Comparison of ENCODE assay signal across 15 cellular contexts in genomic region chr12:90085491-90086274, GRCh38.
A peak's percentile ranks its signal among the peaks of the same experiment; 100 is the strongest.
DNase-seq lines count a peak whose midpoint lies in the region; ATAC-seq and TF ChIP-seq lines count a peak whose summit lies in the region.
"Had no signal": no experiment of that assay in that cellular context is flagged by ENCODE, and none has a peak within 500 bp of the region (broad histone marks: within the 10 kb centered on the region; RNA-seq: fewer than 3 reads in every experiment).

No MANE protein-coding gene starts in this region.

- H3K79me2 ChIP-seq in neural cell (replicated peaks; ENCODE audit: insufficient read depth, low read length): no peaks in the 10 kb centered on the region
- H3K79me2 ChIP-seq: parathyroid adenoma had no signal

- H3K27me3 ChIP-seq in MG63 (no peaks in the 10 kb centered on the region), ectodermal cell (ENCODE audit: control insufficient read depth, insufficient read depth, low read length, poor library complexity, severe bottlenecking) (no peaks in the 10 kb centered on the region), neural cell (ENCODE audit: insufficient read depth, low read depth, low read length) (no peaks in the 10 kb centered on the region)

- no peaks in the 10 kb centered on the region for H4K20me1 ChIP-seq in neural cell (ENCODE audit: insufficient read depth)

- H3K4me3 ChIP-seq in MG63 (no peak overlapping the region), ectodermal cell (ENCODE audit: insufficient read depth, low read depth, low read length) (no peak overlapping the region), neural cell (ENCODE audit: low read length) (no peak overlapping the region)
- H3K4me3 ChIP-seq: lung had no signal

- no peak overlapping the region for H2AFZ ChIP-seq in neural cell (ENCODE audit: low read depth, low read length)
- H2AFZ ChIP-seq: parathyroid adenoma had no signal

- no peak overlapping the region for H3K9ac ChIP-seq in neural cell (ENCODE audit: low read length)
- H3K9ac ChIP-seq: parathyroid adenoma had no signal

- no peaks in the 10 kb centered on the region for H3K9me2 ChIP-seq in neural cell (ENCODE audit: insufficient read depth, low read length)

- WGBS in ectodermal cell, 2 experiments: 71 to 73% methylated on average over 3 of the region's 3 CpGs

- DNase-seq in NCI-H2227 (lab: John Stamatoyannopoulos, UW; ENCODE audit: unreplicated experiment) (peak; percentile 3), NCI-H2227 treated with DMSO at 0.1 percent for 48 hours (lab: John Stamatoyannopoulos, UW) (no peak), MG63 (peak; percentile 56), middle frontal gyrus (ENCODE audit: extremely low spot score, low spot score) (no peak), caudate nucleus (lab: John Stamatoyannopoulos, UW) (no peak)
- DNase-seq: activated CD4-positive, CD25-positive, alpha-beta regulatory T cell treated with anti-CD3 and anti-CD28 coated beads, Interleukin-2, amount 50 U/mL, for 72 hours; activated effector memory CD4-positive, alpha-beta T cell treated with Interleukin-2 at 50 U/mL for 16 hours; KBM-7; NCI-H1694; stimulated activated CD8-positive, alpha-beta memory T cell treated with anti-CD3 and anti-CD28 coated beads, Interleukin-4, amount 100 ng/mL, for 48 hours had no signal

- peaks cover 16% of the 10 kb centered on the region for H3K4me1 ChIP-seq in ectodermal cell (ENCODE audit: control insufficient read depth, insufficient read depth, low read length)
- H3K4me1 ChIP-seq: parathyroid adenoma had no signal

- TF ChIP-seq CTCF in neural cell (IDR thresholded peaks at IDR 0.05; ENCODE audit: poor library complexity, severe bottlenecking): no peak

- H3K36me3 ChIP-seq in MG63 (no peaks in the 10 kb centered on the region), ectodermal cell (ENCODE audit: control insufficient read depth, insufficient read depth, low read length) (no peaks in the 10 kb centered on the region), neural cell (ENCODE audit: insufficient read depth, low read length) (no peaks in the 10 kb centered on the region)

- TF ChIP-seq RAD21 in neural cell (conservative IDR thresholded peaks at IDR 0.05): no peak

- no peaks in the 10 kb centered on the region for H3K9me3 ChIP-seq in MG63
- H3K9me3 ChIP-seq in ectodermal cell (ENCODE audit: control insufficient read depth, low read length): no peaks in the 10 kb centered on the region
- no peaks in the 10 kb centered on the region for H3K9me3 ChIP-seq in neural cell (ENCODE audit: low read length)

- no peak for ATAC-seq in GM18519 (IDR thresholded peaks at IDR 0.05; ENCODE audit: low FRiP score, unreplicated experiment)

- peak overlapping the region; percentile 18 for H3K27ac ChIP-seq in ectodermal cell (ENCODE audit: insufficient read depth, low read depth, low read length, poor library complexity, severe bottlenecking)
- no peak overlapping the region for H3K27ac ChIP-seq in neural cell (ENCODE audit: low read length)
- no peak overlapping the region for H3K27ac ChIP-seq in caudate nucleus (ENCODE audit: low read depth, low read length)
- H3K27ac ChIP-seq: parathyroid adenoma had no signal

- H3F3A ChIP-seq in neural cell (ENCODE audit: insufficient read depth, low read length, poor library complexity, severe bottlenecking): no peaks in the 10 kb centered on the region

- H3K4me2 ChIP-seq in neural cell (ENCODE audit: low read length): no peak overlapping the region

- TF ChIP-seq EP300 in neural cell (conservative IDR thresholded peaks at IDR 0.05; ENCODE audit: poor library complexity, severe bottlenecking): no peak

TF ChIP-seq in neural cell, 6 proteins besides CTCF, POLR2A, EP300 and RAD21:
- no peak for TF ChIP-seq EZH2 (IDR thresholded peaks at IDR 0.05; ENCODE audit: borderline replicate concordance, insufficient read depth, low read length, poor library complexity, severe bottlenecking)
- peak; percentile 9 for TF ChIP-seq POLR2AphosphoS5 (IDR thresholded peaks at IDR 0.05)

Comparison
In these comparisons a context has a peak if more than half of its experiments do, and no peak if none do; other contexts are left out.
1. DNase-seq: peak in NCI-H2227 (single experiment) and MG63 (single experiment); none in NCI-H2227 treated with DMSO at 0.1 percent for 48 hours (single experiment), middle frontal gyrus (single experiment) and caudate nucleus (0 of 61).